Comparison of ENCODE assay signal across 1 cellular context in genomic region chr5:171867786-171868185, GRCh38.
TF ChIP-seq lines count a peak whose summit lies in the region.

No MANE protein-coding gene starts in this region.

TF ChIP-seq in IMR-90, 13 proteins besides CTCF, POLR2A, EP300 and RAD21:
- TF ChIP-seq MXI1 (IDR thresholded peaks at IDR 0.05; ENCODE audit: borderline replicate concordance, low read depth, low read length) (no peak), BHLHE40 (IDR thresholded peaks at IDR 0.05; ENCODE audit: low read depth, low read length) (no peak), CEBPB (IDR thresholded peaks at IDR 0.05; ENCODE audit: low read depth, low read length) (no peak), NFE2L2 (IDR thresholded peaks at IDR 0.05; ENCODE audit: low read depth, low read length) (no peak), MAZ (IDR thresholded peaks at IDR 0.05; ENCODE audit: borderline replicate concordance, low read depth, low read length) (no peak), FOS (IDR thresholded peaks at IDR 0.05; ENCODE audit: low read depth, low read length) (no peak), RCOR1 (IDR thresholded peaks at IDR 0.05; ENCODE audit: insufficient replicate concordance, low read length) (no peak), RFX5 (IDR thresholded peaks at IDR 0.05; ENCODE audit: low read depth, low read length) (no peak; the same call in 1 of the 2 replicates), ELK1 (IDR thresholded peaks at IDR 0.05; ENCODE audit: borderline replicate concordance, low read depth, low read length) (no peak), SMC3 (IDR thresholded peaks at IDR 0.05; ENCODE audit: low read depth, low read length) (no peak), CHD1 (IDR thresholded peaks at IDR 0.05; ENCODE audit: low read depth, low read length) (no peak), USF2 (IDR thresholded peaks at IDR 0.05; ENCODE audit: low read depth, low read length) (no peak), MAFK (IDR thresholded peaks at IDR 0.05; ENCODE audit: low read depth, low read length) (no peak)
